Comparison of ENCODE assay signal across 9 cellular contexts in the genomic region with DNA sequence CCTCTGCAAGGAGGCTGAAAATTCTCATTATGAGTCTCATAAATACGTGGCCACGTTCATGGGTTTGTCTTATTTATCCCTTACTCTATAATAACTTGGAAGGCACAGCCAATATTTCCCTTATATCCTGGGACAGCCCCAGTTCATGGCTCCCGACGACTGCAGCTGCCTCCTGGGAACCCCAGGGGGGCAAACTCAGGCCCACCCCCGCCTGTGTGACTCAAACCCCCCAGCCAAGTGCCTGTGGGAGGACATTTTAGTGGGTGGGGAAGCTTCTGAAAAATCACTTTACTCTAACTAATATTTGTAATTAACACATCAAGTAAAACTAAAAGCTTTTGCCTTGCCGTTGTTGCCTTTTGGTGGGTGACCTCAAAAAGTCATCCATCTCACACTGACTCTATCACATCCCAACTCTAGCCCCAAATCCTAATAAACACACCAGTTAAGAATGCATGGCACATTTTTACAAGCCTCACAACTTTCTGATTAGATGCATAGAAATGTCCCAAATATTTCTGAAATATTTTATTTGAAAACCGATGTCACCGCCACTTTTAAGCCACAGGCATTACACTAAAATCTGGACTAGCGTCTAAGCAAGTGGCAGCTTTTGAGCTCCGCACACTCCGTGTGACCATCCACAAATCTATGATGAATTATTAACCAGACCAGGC. TPM values are rescaled to one million over a fixed set of nuclear protein-coding genes. Genes with fewer than 3 reads are reported as not detected.
DNase-seq lines count a peak whose midpoint lies in the region; ATAC-seq, FAIRE-seq and TF ChIP-seq lines count a peak whose summit lies in the region.
"Had no signal": no experiment of that assay in that cellular context is flagged by ENCODE, and none has a peak within 500 bp of the region (broad histone marks: within the 10 kb centered on the region; RNA-seq: fewer than 3 reads in every experiment).

No MANE protein-coding gene starts in this region.

- no peak for TF ChIP-seq EP300 in stomach (IDR thresholded peaks at IDR 0.05)

- 28 to 44% (median 35%) methylated on average over 10 to 11 of the region's 11 CpGs for WGBS in stomach, 5 donors

- H3K27ac Mint-ChIP-seq in activated CD4-positive, alpha-beta T cell treated with anti-CD3 and anti-CD28 coated beads, Interleukin-2, amount 10 ng/mL, durations not matched to agents 24 days and 14 days, result peak overlapping the region; percentile 60
- H3K27ac Mint-ChIP-seq in activated CD4-positive, alpha-beta memory T cell treated with anti-CD3 and anti-CD28 coated beads, Interleukin-2, amount 10 ng/mL, durations not matched to agents 7 days and 5 days, result peak overlapping the region; percentile 34

- no peaks in the 10 kb centered on the region for H3K9me3 Mint-ChIP-seq in activated CD4-positive, alpha-beta T cell treated with anti-CD3 and anti-CD28 coated beads, Interleukin-2, amount 10 ng/mL, durations not matched to agents 24 days and 14 days
- no peaks in the 10 kb centered on the region for H3K9me3 Mint-ChIP-seq in activated CD4-positive, alpha-beta memory T cell treated with anti-CD3 and anti-CD28 coated beads, Interleukin-2, amount 10 ng/mL, durations not matched to agents 7 days and 5 days

- H3K36me3 ChIP-seq in left lung (no peaks in the 10 kb centered on the region), stomach (no peaks in the 10 kb centered on the region)

- H3K9me3 ChIP-seq in left lung, result no peaks in the 10 kb centered on the region
- H3K9me3 ChIP-seq in stomach, result no peaks in the 10 kb centered on the region

- no peak for TF ChIP-seq CTCF in left lung (IDR thresholded peaks at IDR 0.05)
- no peak for TF ChIP-seq CTCF in stomach (IDR thresholded peaks at IDR 0.05)

- intact Hi-C loops in activated CD4-positive, alpha-beta T cell treated with anti-CD3 and anti-CD28 coated beads, Interleukin-2, amount 10 ng/mL, durations not matched to agents 24 days and 14 days (cut with micrococcal nuclease), result no loop called here
- intact Hi-C loops in left lung (cut with DNase I) (no loop called here), stomach (cut with DNase I; ENCODE audit: low total_unique reads) (no loop called here)

- peaks cover 45% of the 10 kb centered on the region for H3K4me1 Mint-ChIP-seq in activated CD4-positive, alpha-beta T cell treated with anti-CD3 and anti-CD28 coated beads, Interleukin-2, amount 10 ng/mL, durations not matched to agents 24 days and 14 days
- peaks cover 62% of the 10 kb centered on the region for H3K4me1 Mint-ChIP-seq in activated CD4-positive, alpha-beta memory T cell treated with anti-CD3 and anti-CD28 coated beads, Interleukin-2, amount 10 ng/mL, durations not matched to agents 7 days and 5 days

- FAIRE-seq in H54 (lab: Jason Lieb, UNC), result no peak

- no peak for DNase-seq in activated CD4-positive, alpha-beta T cell treated with anti-CD3 and anti-CD28 coated beads, Interleukin-2, amount 10 ng/mL, durations not matched to agents 24 days and 14 days
- DNase-seq in activated CD4-positive, alpha-beta T cell treated with anti-CD3 and anti-CD28 coated beads for 1 hour, result no peak
- DNase-seq in activated CD4-positive, alpha-beta memory T cell treated with anti-CD3 and anti-CD28 coated beads, Interleukin-2, amount 10 ng/mL, durations not matched to agents 7 days and 5 days, result no peak
- DNase-seq in left lung (peak in 1 of 2 donors; percentile 43), stomach (no peak), H54 (ENCODE audit: insufficient read length, low spot score) (no peak), HEK293T (ENCODE audit: extremely low spot score) (no peak)
- DNase-seq: NCI-H1092 treated with DMSO at 0.1 percent for 48 hours had no signal

- CTCF ChIA-PET in activated CD4-positive, alpha-beta memory T cell treated with anti-CD3 and anti-CD28 coated beads, Interleukin-2, amount 10 ng/mL, durations not matched to agents 7 days and 5 days (lab: Charles Lee), result interaction anchor here (0.7 to 0.9 kb wide), 2 partner anchors 9 to 23 kb away, joined by 3 to 4 read pairs; no protein-coding TSS in a partner anchor
- CTCF ChIA-PET in HEK293T (lab: Yijun Ruan, JAX), result interaction anchor here (0.6 kb wide), 1 partner anchor 43 kb away, joined by 3 read pairs; no protein-coding TSS in a partner anchor

- H3K36me3 Mint-ChIP-seq in activated CD4-positive, alpha-beta T cell treated with anti-CD3 and anti-CD28 coated beads, Interleukin-2, amount 10 ng/mL, durations not matched to agents 24 days and 14 days (ENCODE audit: low read depth), result peaks cover 36% of the 10 kb centered on the region
- peaks cover 45% of the 10 kb centered on the region for H3K36me3 Mint-ChIP-seq in activated CD4-positive, alpha-beta memory T cell treated with anti-CD3 and anti-CD28 coated beads, Interleukin-2, amount 10 ng/mL, durations not matched to agents 7 days and 5 days (ENCODE audit: low read depth)

- POLR2A ChIA-PET in activated CD4-positive, alpha-beta memory T cell treated with anti-CD3 and anti-CD28 coated beads, Interleukin-2, amount 10 ng/mL, durations not matched to agents 7 days and 5 days (lab: Charles Lee), result interaction anchor here (1.2 to 1.5 kb wide), 3 partner anchors 12 to 24 kb away, joined by 3 to 5 read pairs (median 4); no protein-coding TSS in a partner anchor
- POLR2A ChIA-PET in HEK293T (lab: Yijun Ruan, JAX), result no interaction called here

- H3K27me3 ChIP-seq in left lung (no peaks in the 10 kb centered on the region), stomach (no peaks in the 10 kb centered on the region)

- no peaks in the 10 kb centered on the region for H3K27me3 Mint-ChIP-seq in activated CD4-positive, alpha-beta T cell treated with anti-CD3 and anti-CD28 coated beads, Interleukin-2, amount 10 ng/mL, durations not matched to agents 24 days and 14 days
- no peaks in the 10 kb centered on the region for H3K27me3 Mint-ChIP-seq in activated CD4-positive, alpha-beta memory T cell treated with anti-CD3 and anti-CD28 coated beads, Interleukin-2, amount 10 ng/mL, durations not matched to agents 7 days and 5 days

- H3K4me3 ChIP-seq in left lung (no peak overlapping the region), stomach (no peak overlapping the region)

- ATAC-seq in left lung, result no peak
- ATAC-seq in HG03469 (IDR thresholded peaks at IDR 0.05; ENCODE audit: unreplicated experiment), result no peak

- TF ChIP-seq POLR2A in stomach (IDR thresholded peaks at IDR 0.05) (no peak), H54 (IDR thresholded peaks at IDR 0.05; ENCODE audit: low read depth, low read length) (no peak)

- no peak overlapping the region for H3K4me3 Mint-ChIP-seq in activated CD4-positive, alpha-beta T cell treated with anti-CD3 and anti-CD28 coated beads, Interleukin-2, amount 10 ng/mL, durations not matched to agents 24 days and 14 days
- no peak overlapping the region for H3K4me3 Mint-ChIP-seq in activated CD4-positive, alpha-beta memory T cell treated with anti-CD3 and anti-CD28 coated beads, Interleukin-2, amount 10 ng/mL, durations not matched to agents 7 days and 5 days

- H3K27ac ChIP-seq in left lung (peak overlapping the region; percentile 55 to 80), stomach (peak overlapping the region; percentile 74 to 88 (median 84))

- H3K4me1 ChIP-seq in left lung (peaks cover 4 to 64% of the 10 kb centered on the region in 2 donors), stomach (peaks cover 8 to 65% (median 37%) of the 10 kb centered on the region in 4 donors)

TF ChIP-seq in HEK293T, 16 proteins besides CTCF, POLR2A, EP300 and RAD21:
- TF ChIP-seq ELF4 (IDR thresholded peaks at IDR 0.05) (no peak), FOXA1 (IDR thresholded peaks at IDR 0.05) (no peak), SP1 (IDR thresholded peaks at IDR 0.05) (no peak), ZNF384 (IDR thresholded peaks at IDR 0.05) (no peak), SUZ12 (IDR thresholded peaks at IDR 0.05) (no peak), FOXK2 (IDR thresholded peaks at IDR 0.05) (no peak), HDGF (IDR thresholded peaks at IDR 0.05; ENCODE audit: borderline replicate concordance) (no peak), LEF1 (IDR thresholded peaks at IDR 0.05; ENCODE audit: borderline replicate concordance) (no peak), ARNT (IDR thresholded peaks at IDR 0.05) (no peak), CTBP1 (IDR thresholded peaks at IDR 0.05; ENCODE audit: borderline replicate concordance) (no peak), L3MBTL2 (conservative IDR thresholded peaks at IDR 0.05) (no peak)

RNA-seq across cellular contexts. Expression of a gene that starts 14.2 kb away (rescaled TPM):
- total RNA-seq in activated CD4-positive, alpha-beta T cell treated with anti-CD3 and anti-CD28 coated beads, Interleukin-2, amount 10 ng/mL, durations not matched to agents 24 days and 14 days, result 15.9 TPM in 2 replicates
- total RNA-seq in activated CD4-positive, alpha-beta memory T cell treated with anti-CD3 and anti-CD28 coated beads, Interleukin-2, amount 10 ng/mL, durations not matched to agents 7 days and 5 days, result 10 to 100 TPM; 97.2 to 99.3 TPM
- total RNA-seq in left lung, result 10 to 100 TPM; 14.5 to 22.2 TPM
- total RNA-seq in stomach, result 10 to 100 TPM in 1 of 5 donors, 1 to 10 TPM in 4; 3.8 to 22.3 (median 6.4) TPM
- polyA plus RNA-seq in stomach, result 10 to 100 TPM in 2 of 3 donors, 1 to 10 TPM in 1; 3.7 to 11.8 (median 10.9) TPM
